ENCODE assay signal across 2 cellular contexts in genomic region chr3:62479276-62479675, GRCh38.
TF ChIP-seq lines count a peak whose summit lies in the region.

No MANE protein-coding gene starts in this region.

TF ChIP-seq in SK-N-SH, 30 proteins besides CTCF, POLR2A, EP300 and RAD21 (continued from another document):
- TF ChIP-seq TEAD4 (IDR thresholded peaks at IDR 0.05; ENCODE audit: borderline replicate concordance, insufficient read depth), result no peak
- TF ChIP-seq, protein P1, sequence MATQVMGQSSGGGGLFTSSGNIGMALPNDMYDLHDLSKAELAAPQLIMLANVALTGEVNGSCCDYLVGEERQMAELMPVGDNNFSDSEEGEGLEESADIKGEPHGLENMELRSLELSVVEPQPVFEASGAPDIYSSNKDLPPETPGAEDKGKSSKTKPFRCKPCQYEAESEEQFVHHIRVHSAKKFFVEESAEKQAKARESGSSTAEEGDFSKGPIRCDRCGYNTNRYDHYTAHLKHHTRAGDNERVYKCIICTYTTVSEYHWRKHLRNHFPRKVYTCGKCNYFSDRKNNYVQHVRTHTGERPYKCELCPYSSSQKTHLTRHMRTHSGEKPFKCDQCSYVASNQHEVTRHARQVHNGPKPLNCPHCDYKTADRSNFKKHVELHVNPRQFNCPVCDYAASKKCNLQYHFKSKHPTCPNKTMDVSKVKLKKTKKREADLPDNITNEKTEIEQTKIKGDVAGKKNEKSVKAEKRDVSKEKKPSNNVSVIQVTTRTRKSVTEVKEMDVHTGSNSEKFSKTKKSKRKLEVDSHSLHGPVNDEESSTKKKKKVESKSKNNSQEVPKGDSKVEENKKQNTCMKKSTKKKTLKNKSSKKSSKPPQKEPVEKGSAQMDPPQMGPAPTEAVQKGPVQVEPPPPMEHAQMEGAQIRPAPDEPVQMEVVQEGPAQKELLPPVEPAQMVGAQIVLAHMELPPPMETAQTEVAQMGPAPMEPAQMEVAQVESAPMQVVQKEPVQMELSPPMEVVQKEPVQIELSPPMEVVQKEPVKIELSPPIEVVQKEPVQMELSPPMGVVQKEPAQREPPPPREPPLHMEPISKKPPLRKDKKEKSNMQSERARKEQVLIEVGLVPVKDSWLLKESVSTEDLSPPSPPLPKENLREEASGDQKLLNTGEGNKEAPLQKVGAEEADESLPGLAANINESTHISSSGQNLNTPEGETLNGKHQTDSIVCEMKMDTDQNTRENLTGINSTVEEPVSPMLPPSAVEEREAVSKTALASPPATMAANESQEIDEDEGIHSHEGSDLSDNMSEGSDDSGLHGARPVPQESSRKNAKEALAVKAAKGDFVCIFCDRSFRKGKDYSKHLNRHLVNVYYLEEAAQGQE (IDR thresholded peaks at IDR 0.05; ENCODE audit: low read depth, low read length), result no peak
- TF ChIP-seq YY1 (IDR thresholded peaks at IDR 0.05; ENCODE audit: low read depth), result no peak

TF ChIP-seq in SK-N-SH treated with all-trans-retinoic acid at 6 μM for 48 hours, 23 proteins besides CTCF, POLR2A, EP300 and RAD21 (continued from another document):
- TF ChIP-seq CSRNP3 (CRISPR knock-in tag; IDR thresholded peaks at IDR 0.05) (no peak), ISL1 (CRISPR knock-in tag; IDR thresholded peaks at IDR 0.05) (no peak), ESRRG (CRISPR knock-in tag; IDR thresholded peaks at IDR 0.05) (no peak), TCF4 (CRISPR knock-in tag; IDR thresholded peaks at IDR 0.05; ENCODE audit: borderline replicate concordance) (no peak), SNAI2 (CRISPR knock-in tag; IDR thresholded peaks at IDR 0.05) (no peak)
